7 cellular contexts compared by ENCODE assay signal in the genomic region with DNA sequence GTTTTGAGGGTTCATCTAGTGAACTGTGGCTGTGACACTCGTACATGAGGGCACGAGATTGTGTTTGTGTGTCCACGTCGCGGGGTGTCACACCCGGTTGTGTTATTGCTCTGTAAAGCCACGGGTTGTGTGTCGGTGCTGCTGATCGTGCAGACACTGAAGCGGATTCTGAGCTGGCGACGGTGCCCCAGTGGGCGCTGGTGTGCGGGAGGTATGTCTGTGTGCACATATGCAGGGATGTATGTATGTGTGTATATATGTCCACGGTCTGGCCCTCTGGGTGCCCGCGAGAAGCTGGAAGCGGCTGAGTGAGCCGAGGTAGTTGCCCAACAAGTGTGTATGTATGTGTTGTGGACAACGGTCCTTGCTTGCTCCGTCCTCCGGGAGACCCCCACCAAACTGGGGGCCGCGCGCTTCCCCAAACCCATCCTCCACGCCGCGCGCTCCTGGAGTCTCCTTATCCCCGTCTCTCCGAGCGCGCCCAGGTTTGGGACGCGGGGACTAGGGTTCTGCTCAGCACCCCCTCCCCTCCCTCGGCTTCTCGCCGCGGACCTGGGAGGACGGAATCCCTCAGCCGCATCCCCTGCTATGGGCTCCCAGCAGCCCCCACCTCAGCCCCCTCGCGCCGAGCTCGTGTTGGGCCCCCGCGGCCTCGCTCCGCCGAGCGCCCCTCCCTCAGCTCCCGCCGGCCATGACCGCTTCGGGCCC. TPM values are rescaled to one million over a fixed set of nuclear protein-coding genes. Genes with fewer than 3 reads are reported as not detected.
A peak's percentile ranks its signal among the peaks of the same experiment; 100 is the strongest.
DNase-seq lines count a peak whose midpoint lies in the region; ATAC-seq and TF ChIP-seq lines count a peak whose summit lies in the region.

No MANE protein-coding gene starts in this region.

- peak overlapping the region in 1 of 2 donors; percentile 55 for H3K27ac Mint-ChIP-seq in effector memory CD8-positive, alpha-beta T cell
- H3K27ac Mint-ChIP-seq in natural killer cell: peak overlapping the region; percentile 61 to 82

- peaks cover 64 to 95% of the 10 kb centered on the region in 2 donors for H3K27me3 Mint-ChIP-seq in effector memory CD8-positive, alpha-beta T cell
- peaks cover 24 to 47% of the 10 kb centered on the region in 2 donors for H3K27me3 Mint-ChIP-seq in natural killer cell (ENCODE audit: low read depth in 2 of 2)

- no peaks in the 10 kb centered on the region for H3K9me3 Mint-ChIP-seq in effector memory CD8-positive, alpha-beta T cell
- H3K9me3 Mint-ChIP-seq in natural killer cell: no peaks in the 10 kb centered on the region

- H3K4me1 ChIP-seq in HUES48 (ENCODE audit: control insufficient read depth, insufficient read depth, low read length): peaks cover 54% of the 10 kb centered on the region

- no peaks in the 10 kb centered on the region for H3K36me3 Mint-ChIP-seq in effector memory CD8-positive, alpha-beta T cell (ENCODE audit: insufficient read depth)
- H3K36me3 Mint-ChIP-seq in natural killer cell: no peaks in the 10 kb centered on the region

- peak overlapping the region; percentile 64 for H3K27ac ChIP-seq in HUES48 (ENCODE audit: low read depth, low read length)
- H3K27ac ChIP-seq in VCaP: peak overlapping the region; percentile 92

- intact Hi-C loops in natural killer cell (cut with micrococcal nuclease): loop anchor here (2.0 to 5.0 kb wide), 5 partner anchors 29 to 185 kb away; a partner anchor contains a TSS

- no peaks in the 10 kb centered on the region for H3K9me3 ChIP-seq in HUES48 (ENCODE audit: control insufficient read depth, insufficient read depth, low read length)

- DNase-seq in effector memory CD8-positive, alpha-beta T cell: peak in 2 of 3 experiments; percentile 18 to 39
- DNase-seq in natural killer cell (peak; percentile 40), COR-L47 (lab: John Stamatoyannopoulos, UW) (no peak), germinal center (ENCODE audit: low spot score) (no peak)

- peak overlapping the region; percentile 85 for H3K4me3 ChIP-seq in HUES48 (ENCODE audit: low read depth, low read length)

- H3K36me3 ChIP-seq in HUES48 (ENCODE audit: control insufficient read depth, insufficient read depth, low read length): no peaks in the 10 kb centered on the region

- peaks cover 25 to 30% of the 10 kb centered on the region in 2 donors for H3K4me1 Mint-ChIP-seq in effector memory CD8-positive, alpha-beta T cell (ENCODE audit: low read depth in 2 of 2)
- H3K4me1 Mint-ChIP-seq in natural killer cell: peaks cover 39 to 60% of the 10 kb centered on the region in 2 donors

- peak; percentile 16 for ATAC-seq in effector memory CD8-positive, alpha-beta T cell (replicated peaks)
- peak; percentile 18 to 38 (median 20) for ATAC-seq in natural killer cell
- no peak for ATAC-seq in GM18867 (IDR thresholded peaks at IDR 0.05; ENCODE audit: unreplicated experiment)

- peak overlapping the region; percentile 51; the same call in 1 of the 2 replicates for H3K9ac ChIP-seq in HUES48 (ENCODE audit: low read depth, low read length)

- peak overlapping the region; percentile 62 to 68 for H3K4me3 Mint-ChIP-seq in effector memory CD8-positive, alpha-beta T cell
- H3K4me3 Mint-ChIP-seq in natural killer cell: peak overlapping the region; percentile 89

- TF ChIP-seq CTCF in VCaP (conservative IDR thresholded peaks at IDR 0.05): no peak
- no peak for TF ChIP-seq CTCF in natural killer cell (IDR thresholded peaks at IDR 0.05)

- H3K27me3 ChIP-seq in HUES48 (ENCODE audit: control insufficient read depth, insufficient read depth, low read length): peaks cover 3% of the 10 kb centered on the region; the same call in 1 of the 2 replicates

RNA-seq across cellular contexts. Expression of a gene that starts 0.6 kb away (rescaled TPM):
- 10 to 100 TPM; 19.2 to 39.2 (median 32.1) TPM for total RNA-seq in natural killer cell

RNA-seq across cellular contexts. Expression of a gene that starts 46.0 kb away (rescaled TPM):
- total RNA-seq in natural killer cell: 100 to 1,000 TPM; 106 to 125 (median 115) TPM

Comparison
In these comparisons a context has a peak if more than half of its experiments do, and no peak if none do; other contexts are left out.
1. DNase-seq: peak in effector memory CD8-positive, alpha-beta T cell (2 of 3) and natural killer cell (single experiment); none in COR-L47 (single experiment) and germinal center (single experiment).